ENCODE assay signal across 8 cellular contexts in genomic region chr1:167066333-167067122, GRCh38. TPM values are rescaled to one million over a fixed set of nuclear protein-coding genes. Genes with fewer than 3 reads are reported as not detected.
DNase-seq lines count a peak whose midpoint lies in the region; ATAC-seq, FAIRE-seq and TF ChIP-seq lines count a peak whose summit lies in the region.

No MANE protein-coding gene starts in this region.

- no peak overlapping the region for H3K27ac Mint-ChIP-seq in Calu3 (ENCODE audit: unreplicated experiment)
- no peak overlapping the region for H3K27ac Mint-ChIP-seq in activated T-helper 2 cell treated with anti-CD3 and anti-CD28 coated beads, Interferon-gamma antibody, Interleukin-2, Interleukin-4, amounts not matched to agents 10 μg/mL and 5 μg/mL and 100 μg/mL, durations not matched to agents 14 hours and 24 hours and 36 hours

- H3K27me3 Mint-ChIP-seq in Calu3 (ENCODE audit: unreplicated experiment), result no peaks in the 10 kb centered on the region
- peaks cover 9% of the 10 kb centered on the region for H3K27me3 Mint-ChIP-seq in activated T-helper 2 cell treated with anti-CD3 and anti-CD28 coated beads, Interferon-gamma antibody, Interleukin-2, Interleukin-4, amounts not matched to agents 10 μg/mL and 5 μg/mL and 100 μg/mL, durations not matched to agents 14 hours and 24 hours and 36 hours (ENCODE audit: low read depth)

- POLR2A ChIA-PET in RWPE1 (lab: Yijun Ruan, JAX; ENCODE audit: low non-redundant PET), result no interaction called here

- H3K4me3 Mint-ChIP-seq in Calu3 (ENCODE audit: low read depth, unreplicated experiment), result peak overlapping the region; percentile 59
- peak overlapping the region; percentile 41 for H3K4me3 Mint-ChIP-seq in activated T-helper 2 cell treated with anti-CD3 and anti-CD28 coated beads, Interferon-gamma antibody, Interleukin-2, Interleukin-4, amounts not matched to agents 10 μg/mL and 5 μg/mL and 100 μg/mL, durations not matched to agents 14 hours and 24 hours and 36 hours (ENCODE audit: low read depth)

- H3K4me1 ChIP-seq in osteoblast (ENCODE audit: insufficient read depth, low read length), result no peaks in the 10 kb centered on the region
- no peaks in the 10 kb centered on the region for H3K4me1 ChIP-seq in thoracic aorta (ENCODE audit: control insufficient read depth in 1 of 2, low read depth in 2 of 2)

- H3K79me2 ChIP-seq in osteoblast (ENCODE audit: insufficient read depth, low read length), result no peaks in the 10 kb centered on the region

- peaks cover 7% of the 10 kb centered on the region for H3K4me1 Mint-ChIP-seq in Calu3 (ENCODE audit: low read depth, unreplicated experiment)
- peaks cover 3% of the 10 kb centered on the region for H3K4me1 Mint-ChIP-seq in activated T-helper 2 cell treated with anti-CD3 and anti-CD28 coated beads, Interferon-gamma antibody, Interleukin-2, Interleukin-4, amounts not matched to agents 10 μg/mL and 5 μg/mL and 100 μg/mL, durations not matched to agents 14 hours and 24 hours and 36 hours (ENCODE audit: low read depth)

- FAIRE-seq in frontal cortex (lab: Jason Lieb, UNC), result no peak

- H3K9me3 ChIP-seq in KOPT-K1 (ENCODE audit: insufficient read depth, low read length, poor library complexity, severe bottlenecking) (no peaks in the 10 kb centered on the region), osteoblast (ENCODE audit: low read depth, low read length) (no peaks in the 10 kb centered on the region), thoracic aorta (no peaks in the 10 kb centered on the region)

- H2AFZ ChIP-seq in osteoblast (ENCODE audit: low read length), result no peak overlapping the region

- H3K27me3 ChIP-seq in osteoblast (ENCODE audit: insufficient read depth, low read length) (peaks cover 8% of the 10 kb centered on the region), thoracic aorta (replicated peaks; ENCODE audit: insufficient read depth) (no peaks in the 10 kb centered on the region)

- peak; percentile 92 for DNase-seq in Calu3
- DNase-seq in RWPE1 (ENCODE audit: low spot score), result peak; percentile 82
- peak; percentile 67 for DNase-seq in activated T-helper 2 cell treated with anti-CD3 and anti-CD28 coated beads, Interferon-gamma antibody, Interleukin-2, Interleukin-4, amounts not matched to agents 10 μg/mL and 5 μg/mL and 100 μg/mL, durations not matched to agents 14 hours and 24 hours and 36 hours (ENCODE audit: low spot score)
- DNase-seq in frontal cortex (ENCODE audit: low spot score in 2 of 2), result peak; percentile 52 to 87
- DNase-seq in osteoblast (ENCODE audit: insufficient read length, low spot score, missing footprints), result peak; percentile 96
- DNase-seq in thoracic aorta (ENCODE audit: low spot score), result peak; percentile 21

- TF ChIP-seq CTCF in Calu3 (IDR thresholded peaks at IDR 0.05; ENCODE audit: unreplicated experiment) (peak; percentile 96), RWPE1 (conservative IDR thresholded peaks at IDR 0.05; ENCODE audit: low read depth) (peak; percentile 93), osteoblast (IDR thresholded peaks at IDR 0.05; ENCODE audit: extremely low read depth, low read depth, low read length) (peak; percentile 85), thoracic aorta (IDR thresholded peaks at IDR 0.05) (peak; percentile 97)

- intact Hi-C loops in Calu3 (cut with micrococcal nuclease; ENCODE audit: unreplicated experiment), result loop anchor here (1.0 to 10.0 kb wide), 6 partner anchors 39 to 466 kb away; partner anchors contain the start of gene POU2F1
- intact Hi-C loops in activated T-helper 2 cell treated with anti-CD3 and anti-CD28 coated beads, Interferon-gamma antibody, Interleukin-2, Interleukin-4, amounts not matched to agents 10 μg/mL and 5 μg/mL and 100 μg/mL, durations not matched to agents 14 hours and 24 hours and 36 hours (cut with micrococcal nuclease), result loop anchor here (1.0 to 10.0 kb wide), 7 partner anchors 58 to 491 kb away; partner anchors contain the start of gene POU2F1

- peak overlapping the region; percentile 65 for H3K4me2 ChIP-seq in osteoblast (ENCODE audit: insufficient read depth, low read length)

- H3K4me3 ChIP-seq in osteoblast (ENCODE audit: insufficient read depth, low read length), result peak overlapping the region; percentile 36
- peak overlapping the region; percentile 55 for H3K4me3 ChIP-seq in thoracic aorta

- peak overlapping the region; percentile 44 for H3K27ac ChIP-seq in KOPT-K1 (ENCODE audit: low read depth, low read length, poor library complexity, severe bottlenecking)
- no peak overlapping the region for H3K27ac ChIP-seq in RWPE1
- H3K27ac ChIP-seq in osteoblast (ENCODE audit: low read depth, low read length), result no peak overlapping the region
- no peak overlapping the region for H3K27ac ChIP-seq in thoracic aorta

- BruUV-seq in Calu3 (replicated peaks; lab: Mats Ljungman, UMichigan), result no TSS peak

- ATAC-seq in GM21423 (IDR thresholded peaks at IDR 0.05; ENCODE audit: unreplicated experiment) (peak; percentile 76), thoracic aorta (ENCODE audit: insufficient number of reproducible peaks, low FRiP score, low read depth) (no peak)

- H3K36me3 ChIP-seq in KOPT-K1 (ENCODE audit: insufficient read depth, low read length) (no peaks in the 10 kb centered on the region), osteoblast (ENCODE audit: insufficient read depth, low read length) (no peaks in the 10 kb centered on the region), thoracic aorta (no peaks in the 10 kb centered on the region)

- no peaks in the 10 kb centered on the region for H4K20me1 ChIP-seq in osteoblast (ENCODE audit: insufficient read depth, low read length)

- CTCF ChIA-PET in Calu3 (lab: Charles Lee) (interaction anchor here (1.0 to 1.5 kb wide), 2 partner anchors 154 to 156 kb away, joined by 3 to 8 read pairs; partner anchors contain the start of gene POU2F1), RWPE1 (lab: Yijun Ruan, JAX) (interaction anchor here (0.5 to 1.0 kb wide), 12 partner anchors 26 to 1423 kb away, joined by 3 to 5 read pairs (median 4); no protein-coding TSS in a partner anchor)

- H3K36me3 Mint-ChIP-seq in Calu3 (ENCODE audit: insufficient read depth, unreplicated experiment), result peaks cover 11% of the 10 kb centered on the region
- H3K36me3 Mint-ChIP-seq in activated T-helper 2 cell treated with anti-CD3 and anti-CD28 coated beads, Interferon-gamma antibody, Interleukin-2, Interleukin-4, amounts not matched to agents 10 μg/mL and 5 μg/mL and 100 μg/mL, durations not matched to agents 14 hours and 24 hours and 36 hours (ENCODE audit: low read depth), result no peaks in the 10 kb centered on the region

- no peaks in the 10 kb centered on the region for H3K9me3 Mint-ChIP-seq in Calu3 (ENCODE audit: low read depth, unreplicated experiment)
- no peaks in the 10 kb centered on the region for H3K9me3 Mint-ChIP-seq in activated T-helper 2 cell treated with anti-CD3 and anti-CD28 coated beads, Interferon-gamma antibody, Interleukin-2, Interleukin-4, amounts not matched to agents 10 μg/mL and 5 μg/mL and 100 μg/mL, durations not matched to agents 14 hours and 24 hours and 36 hours

RNA-seq across cellular contexts. Expression of gene GPA33, which starts 23.6 kb away (rescaled TPM):
- not detected in 2 replicates for total RNA-seq in Calu3 (2022)
- total RNA-seq in activated T-helper 2 cell treated with anti-CD3 and anti-CD28 coated beads, Interferon-gamma antibody, Interleukin-2, Interleukin-4, amounts not matched to agents 10 μg/mL and 5 μg/mL and 100 μg/mL, durations not matched to agents 14 hours and 24 hours and 36 hours, result 0.09 TPM in 1 of 2 replicates, not detected in the other
- not detected for total RNA-seq in frontal cortex
- total RNA-seq in osteoblast, result not detected in 2 replicates
- total RNA-seq in thoracic aorta, result not detected

RNA-seq across cellular contexts. Expression of gene STYXL2, which starts 27.3 kb away (rescaled TPM):
- total RNA-seq in Calu3 (2022) (not detected in 2 replicates), frontal cortex (0.41 TPM), osteoblast (not detected in 2 replicates), thoracic aorta (10 to 100 TPM in 1 of 2 donors, 1 to 10 TPM in 1; 5.8 to 21.9 TPM)
- not detected in 2 replicates for total RNA-seq in activated T-helper 2 cell treated with anti-CD3 and anti-CD28 coated beads, Interferon-gamma antibody, Interleukin-2, Interleukin-4, amounts not matched to agents 10 μg/mL and 5 μg/mL and 100 μg/mL, durations not matched to agents 14 hours and 24 hours and 36 hours

Comparison
In these comparisons a context has a peak if more than half of its experiments do, and no peak if none do; other contexts are left out.
1. DNase-seq: peak in every context shown above with its lines; median percentile 96 in osteoblast; 92 in Calu3; 82 in RWPE1; 70 in frontal cortex; 67 in activated T-helper 2 cell treated with anti-CD3 and anti-CD28 coated beads, Interferon-gamma antibody, Interleukin-2, Interleukin-4, amounts not matched to agents 10 μg/mL and 5 μg/mL and 100 μg/mL, durations not matched to agents 14 hours and 24 hours and 36 hours; 21 in thoracic aorta.